Comparison of ENCODE assay signal across 1 cellular context in the genomic region with DNA sequence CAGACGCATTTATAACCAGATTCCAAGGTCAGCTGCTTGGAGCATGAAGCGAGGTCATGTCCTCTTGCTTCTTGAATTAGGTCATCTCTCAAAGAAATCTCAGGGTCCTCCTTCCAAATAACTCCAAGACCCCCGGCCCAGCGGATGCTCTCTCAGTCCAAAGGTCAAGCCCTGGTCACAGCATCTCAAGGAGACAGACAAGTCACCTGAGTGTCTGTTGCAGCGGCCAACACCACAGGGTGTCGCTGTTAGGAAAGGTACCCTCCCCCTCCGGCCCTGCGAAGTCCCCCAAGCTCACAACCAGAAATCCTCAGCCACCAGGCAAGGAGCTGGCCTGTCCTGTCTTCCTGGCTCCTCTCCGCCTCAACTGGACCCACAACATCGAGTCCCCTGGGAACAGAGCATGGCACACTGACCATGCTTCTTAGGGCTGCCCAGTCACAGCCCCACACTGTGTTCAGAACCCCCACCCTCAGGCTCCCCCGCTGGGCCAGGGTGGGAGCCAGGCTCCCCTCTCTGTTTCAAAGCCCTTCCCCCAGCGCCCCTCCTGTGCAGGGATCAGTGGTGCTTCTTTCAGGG.
TF ChIP-seq lines count a peak whose summit lies in the region.

No MANE protein-coding gene starts in this region.

TF ChIP-seq in K562, 482 proteins besides CTCF, POLR2A, EP300 and RAD21 (continued from another document and continues in another):
- TF ChIP-seq, protein P1, sequence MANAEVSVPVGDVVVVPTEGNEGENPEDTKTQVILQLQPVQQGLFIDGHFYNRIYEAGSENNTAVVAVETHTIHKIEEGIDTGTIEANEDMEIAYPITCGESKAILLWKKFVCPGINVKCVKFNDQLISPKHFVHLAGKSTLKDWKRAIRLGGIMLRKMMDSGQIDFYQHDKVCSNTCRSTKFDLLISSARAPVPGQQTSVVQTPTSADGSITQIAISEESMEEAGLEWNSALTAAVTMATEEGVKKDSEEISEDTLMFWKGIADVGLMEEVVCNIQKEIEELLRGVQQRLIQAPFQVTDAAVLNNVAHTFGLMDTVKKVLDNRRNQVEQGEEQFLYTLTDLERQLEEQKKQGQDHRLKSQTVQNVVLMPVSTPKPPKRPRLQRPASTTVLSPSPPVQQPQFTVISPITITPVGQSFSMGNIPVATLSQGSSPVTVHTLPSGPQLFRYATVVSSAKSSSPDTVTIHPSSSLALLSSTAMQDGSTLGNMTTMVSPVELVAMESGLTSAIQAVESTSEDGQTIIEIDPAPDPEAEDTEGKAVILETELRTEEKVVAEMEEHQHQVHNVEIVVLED (CRISPR knock-in tag; IDR thresholded peaks at IDR 0.05): no peak
- no peak for TF ChIP-seq EP400 (IDR thresholded peaks at IDR 0.05)
- TF ChIP-seq, protein P2, sequence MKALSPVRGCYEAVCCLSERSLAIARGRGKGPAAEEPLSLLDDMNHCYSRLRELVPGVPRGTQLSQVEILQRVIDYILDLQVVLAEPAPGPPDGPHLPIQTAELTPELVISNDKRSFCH (CRISPR knock-in tag; IDR thresholded peaks at IDR 0.05): no peak
- TF ChIP-seq, protein P2 (tag; IDR thresholded peaks at IDR 0.05): no peak
- TF ChIP-seq ZNF740 (CRISPR knock-in tag; IDR thresholded peaks at IDR 0.05): 0 out of 2 replicates have a peak, but pooled peaks have one; percentile 33
- no peak for TF ChIP-seq ZNF740 (tag; IDR thresholded peaks at IDR 0.05)
- no peak for TF ChIP-seq GATAD2B (IDR thresholded peaks at IDR 0.05; ENCODE audit: borderline replicate concordance)
- no peak for TF ChIP-seq MCM2 (IDR thresholded peaks at IDR 0.05; ENCODE audit: low read depth)
- no peak for TF ChIP-seq HEY1 (CRISPR knock-in tag; IDR thresholded peaks at IDR 0.05; ENCODE audit: borderline replicate concordance)
- no peak for TF ChIP-seq MEIS2 (IDR thresholded peaks at IDR 0.05; ENCODE audit: partially characterized antibody)
- no peak for TF ChIP-seq CREB3L1 (IDR thresholded peaks at IDR 0.05; ENCODE audit: borderline replicate concordance, low read depth)
- TF ChIP-seq ZNF551 (CRISPR knock-in tag; IDR thresholded peaks at IDR 0.05): no peak
- no peak for TF ChIP-seq ZNF592 (IDR thresholded peaks at IDR 0.05)
- no peak for TF ChIP-seq SIX5 (IDR thresholded peaks at IDR 0.05; ENCODE audit: borderline replicate concordance in 1 of 2, insufficient read depth in 1 of 2, low read depth in 1 of 2, low read length in 2 of 2)
- TF ChIP-seq STAG1 (CRISPR knock-in tag; IDR thresholded peaks at IDR 0.05; ENCODE audit: borderline replicate concordance): 0 out of 2 replicates have a peak, but pooled peaks have one; percentile 1
- no peak for TF ChIP-seq ATF3 (IDR thresholded peaks at IDR 0.05)
- TF ChIP-seq ATF3 (CRISPR knock-in tag; conservative IDR thresholded peaks at IDR 0.05): no peak
- no peak for TF ChIP-seq ZNF766 (CRISPR knock-in tag; conservative IDR thresholded peaks at IDR 0.05)
- TF ChIP-seq ARID1B (IDR thresholded peaks at IDR 0.05): no peak
- no peak for TF ChIP-seq MXI1 (IDR thresholded peaks at IDR 0.05; ENCODE audit: low read depth, low read length)
- TF ChIP-seq, protein P3, sequence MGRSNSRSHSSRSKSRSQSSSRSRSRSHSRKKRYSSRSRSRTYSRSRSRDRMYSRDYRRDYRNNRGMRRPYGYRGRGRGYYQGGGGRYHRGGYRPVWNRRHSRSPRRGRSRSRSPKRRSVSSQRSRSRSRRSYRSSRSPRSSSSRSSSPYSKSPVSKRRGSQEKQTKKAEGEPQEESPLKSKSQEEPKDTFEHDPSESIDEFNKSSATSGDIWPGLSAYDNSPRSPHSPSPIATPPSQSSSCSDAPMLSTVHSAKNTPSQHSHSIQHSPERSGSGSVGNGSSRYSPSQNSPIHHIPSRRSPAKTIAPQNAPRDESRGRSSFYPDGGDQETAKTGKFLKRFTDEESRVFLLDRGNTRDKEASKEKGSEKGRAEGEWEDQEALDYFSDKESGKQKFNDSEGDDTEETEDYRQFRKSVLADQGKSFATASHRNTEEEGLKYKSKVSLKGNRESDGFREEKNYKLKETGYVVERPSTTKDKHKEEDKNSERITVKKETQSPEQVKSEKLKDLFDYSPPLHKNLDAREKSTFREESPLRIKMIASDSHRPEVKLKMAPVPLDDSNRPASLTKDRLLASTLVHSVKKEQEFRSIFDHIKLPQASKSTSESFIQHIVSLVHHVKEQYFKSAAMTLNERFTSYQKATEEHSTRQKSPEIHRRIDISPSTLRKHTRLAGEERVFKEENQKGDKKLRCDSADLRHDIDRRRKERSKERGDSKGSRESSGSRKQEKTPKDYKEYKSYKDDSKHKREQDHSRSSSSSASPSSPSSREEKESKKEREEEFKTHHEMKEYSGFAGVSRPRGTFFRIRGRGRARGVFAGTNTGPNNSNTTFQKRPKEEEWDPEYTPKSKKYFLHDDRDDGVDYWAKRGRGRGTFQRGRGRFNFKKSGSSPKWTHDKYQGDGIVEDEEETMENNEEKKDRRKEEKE (IDR thresholded peaks at IDR 0.05; ENCODE audit: borderline replicate concordance in 1 of 2, control insufficient read depth in 1 of 2, low read depth in 2 of 2, low read length in 1 of 2): no peak
- TF ChIP-seq, protein P4, sequence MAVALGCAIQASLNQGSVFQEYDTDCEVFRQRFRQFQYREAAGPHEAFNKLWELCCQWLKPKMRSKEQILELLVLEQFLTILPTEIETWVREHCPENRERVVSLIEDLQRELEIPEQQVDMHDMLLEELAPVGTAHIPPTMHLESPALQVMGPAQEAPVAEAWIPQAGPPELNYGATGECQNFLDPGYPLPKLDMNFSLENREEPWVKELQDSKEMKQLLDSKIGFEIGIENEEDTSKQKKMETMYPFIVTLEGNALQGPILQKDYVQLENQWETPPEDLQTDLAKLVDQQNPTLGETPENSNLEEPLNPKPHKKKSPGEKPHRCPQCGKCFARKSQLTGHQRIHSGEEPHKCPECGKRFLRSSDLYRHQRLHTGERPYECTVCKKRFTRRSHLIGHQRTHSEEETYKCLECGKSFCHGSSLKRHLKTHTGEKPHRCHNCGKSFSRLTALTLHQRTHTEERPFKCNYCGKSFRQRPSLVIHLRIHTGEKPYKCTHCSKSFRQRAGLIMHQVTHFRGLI (CRISPR knock-in tag; IDR thresholded peaks at IDR 0.05): no peak
- no peak for TF ChIP-seq ZKSCAN1 (IDR thresholded peaks at IDR 0.05; ENCODE audit: low read depth, low read length)
- TF ChIP-seq CREB3 (tag; conservative IDR thresholded peaks at IDR 0.05; ENCODE audit: low read depth): no peak
- TF ChIP-seq, protein P5, sequence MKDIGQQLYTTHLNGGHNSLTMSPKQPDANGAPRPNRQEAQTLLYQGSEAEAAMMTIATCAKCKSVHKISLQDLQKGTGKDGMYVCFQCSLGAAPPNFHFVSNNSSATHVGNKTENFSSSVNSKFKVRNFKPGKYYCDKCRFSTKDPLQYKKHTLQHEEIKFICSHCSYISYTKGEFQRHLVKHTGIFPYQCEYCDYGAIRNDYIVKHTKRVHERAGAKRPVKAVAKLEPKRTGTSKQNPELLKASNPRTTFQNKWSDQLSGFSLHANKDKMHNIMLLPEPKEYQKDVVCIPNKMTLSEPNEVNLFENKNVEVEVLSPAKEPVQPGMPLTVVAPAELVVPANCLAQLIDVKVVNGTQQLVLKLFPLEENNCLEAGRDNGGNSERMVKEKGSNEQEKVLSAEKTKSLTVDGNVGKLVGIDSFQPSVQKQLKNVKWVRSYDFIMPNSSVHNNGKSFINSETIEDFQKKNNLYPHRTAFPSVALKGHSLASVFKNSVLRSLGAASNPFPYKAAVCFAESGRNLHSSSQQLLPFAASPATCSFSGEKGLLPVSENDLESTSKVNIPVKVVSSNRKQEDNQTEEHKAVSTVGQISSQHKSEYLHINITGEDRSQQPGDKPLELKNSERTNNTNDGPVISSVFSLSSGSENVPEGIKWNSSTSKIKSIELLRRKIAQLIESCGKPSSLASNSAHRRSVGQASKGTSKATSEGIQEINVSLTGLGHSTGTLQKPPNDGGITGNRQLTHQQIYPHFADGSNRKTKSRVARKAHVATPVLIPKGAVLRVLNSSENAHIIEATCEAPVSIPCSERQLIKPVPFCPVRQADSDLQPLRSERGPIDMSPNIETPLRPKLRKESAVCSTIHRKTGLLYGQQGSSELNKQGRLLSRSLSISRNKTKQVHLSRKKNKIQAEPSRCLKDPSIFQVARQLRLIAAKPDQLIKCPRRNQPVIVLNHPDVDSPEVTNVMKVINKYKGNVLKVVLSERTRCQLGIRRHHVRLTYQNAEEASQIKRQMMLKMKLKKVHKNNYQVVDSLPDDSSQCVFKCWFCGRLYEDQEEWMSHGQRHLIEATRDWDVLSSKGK (CRISPR knock-in tag; IDR thresholded peaks at IDR 0.05): no peak
- no peak for TF ChIP-seq MTA2 (IDR thresholded peaks at IDR 0.05; ENCODE audit: low read depth)
- TF ChIP-seq, protein P6, sequence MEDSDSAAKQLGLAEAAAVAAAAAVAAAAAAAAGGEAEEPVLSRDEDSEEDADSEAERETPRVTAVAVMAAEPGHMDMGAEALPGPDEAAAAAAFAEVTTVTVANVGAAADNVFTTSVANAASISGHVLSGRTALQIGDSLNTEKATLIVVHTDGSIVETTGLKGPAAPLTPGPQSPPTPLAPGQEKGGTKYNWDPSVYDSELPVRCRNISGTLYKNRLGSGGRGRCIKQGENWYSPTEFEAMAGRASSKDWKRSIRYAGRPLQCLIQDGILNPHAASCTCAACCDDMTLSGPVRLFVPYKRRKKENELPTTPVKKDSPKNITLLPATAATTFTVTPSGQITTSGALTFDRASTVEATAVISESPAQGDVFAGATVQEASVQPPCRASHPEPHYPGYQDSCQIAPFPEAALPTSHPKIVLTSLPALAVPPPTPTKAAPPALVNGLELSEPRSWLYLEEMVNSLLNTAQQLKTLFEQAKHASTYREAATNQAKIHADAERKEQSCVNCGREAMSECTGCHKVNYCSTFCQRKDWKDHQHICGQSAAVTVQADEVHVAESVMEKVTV (CRISPR knock-in tag; IDR thresholded peaks at IDR 0.05): no peak
- no peak for TF ChIP-seq SAP30 (IDR thresholded peaks at IDR 0.05; ENCODE audit: borderline replicate concordance, insufficient read depth, low read depth, low read length, poor library complexity, severe bottlenecking)
- TF ChIP-seq TRIM28 (IDR thresholded peaks at IDR 0.05): no peak
- peak; percentile 48 for TF ChIP-seq SMC3 (conservative IDR thresholded peaks at IDR 0.05; ENCODE audit: insufficient read depth, low read depth, low read length)
- peak; percentile 52; the same call in 1 of the 2 replicates for TF ChIP-seq CTBP1 (IDR thresholded peaks at IDR 0.05; ENCODE audit: borderline replicate concordance)
